Comparison of ENCODE assay signal across 8 cellular contexts in genomic region chr3:33943277-33943676, GRCh38.
"Had no signal": no experiment of that assay in that cellular context is flagged by ENCODE, and none has a peak within 500 bp of the region (broad histone marks: within the 10 kb centered on the region; RNA-seq: fewer than 3 reads in every experiment).

No MANE protein-coding gene starts in this region.

- H3K9ac ChIP-seq: GM23248 had no signal

- ATAC-seq: HCT116 had no signal

- H3K27ac ChIP-seq: GM23248, HL-60 had no signal

- H3K27ac Mint-ChIP-seq: HFFc6 had no signal

- H3K4me3 ChIP-seq: GM23248, HAP-1 had no signal

- H3K4me3 Mint-ChIP-seq: HFFc6 had no signal

- H3K4me1 ChIP-seq: HAP-1 had no signal

- H3K9me3 Mint-ChIP-seq: HFFc6 had no signal

- H3K9me3 ChIP-seq: HAP-1 had no signal

- H3K36me3 ChIP-seq: HAP-1 had no signal

- H2AFZ ChIP-seq: GM23248 had no signal

- DNase-seq: GOT3, H7, HFFc6, KBM-7 had no signal
